In genomic region chr1:76254165-76255043, GRCh38 we compare ENCODE assay signal across 13 cellular contexts.
A peak's percentile ranks its signal among the peaks of the same experiment; 100 is the strongest.
DNase-seq lines count a peak whose midpoint lies in the region; ATAC-seq lines count a peak whose summit lies in the region.
"Had no signal": no experiment of that assay in that cellular context is flagged by ENCODE, and none has a peak within 500 bp of the region (broad histone marks: within the 10 kb centered on the region; RNA-seq: fewer than 3 reads in every experiment).

No MANE protein-coding gene starts in this region.

- no peaks in the 10 kb centered on the region for H3K9me3 ChIP-seq in mesodermal cell (ENCODE audit: control insufficient read depth, low read length)
- H3K9me3 ChIP-seq: thyroid gland had no signal

- peak overlapping the region; percentile 95 for H3K27ac ChIP-seq in mesodermal cell (ENCODE audit: low read depth, low read length, severe bottlenecking)
- H3K27ac ChIP-seq: C4-2B had no signal

- no peaks in the 10 kb centered on the region for H3K9me3 Mint-ChIP-seq in activated T-cell treated with anti-CD3 and anti-CD28 coated beads, Interleukin-2, amount 50 U/mL, for 4 hours

- H3K4me3 ChIP-seq in mesodermal cell (ENCODE audit: extremely low read depth, insufficient read depth, low read length, poor library complexity, severe bottlenecking) = no peak overlapping the region
- H3K4me3 ChIP-seq: thyroid gland had no signal

- H3K27me3 Mint-ChIP-seq in activated T-cell treated with anti-CD3 and anti-CD28 coated beads, Interleukin-2, amount 50 U/mL, for 4 hours (ENCODE audit: low read depth) = no peaks in the 10 kb centered on the region

- H3K4me1 Mint-ChIP-seq in activated T-cell treated with anti-CD3 and anti-CD28 coated beads, Interleukin-2, amount 50 U/mL, for 4 hours (ENCODE audit: low read depth) = peaks cover 46% of the 10 kb centered on the region

- 78% methylated on average over 7 of the region's 9 CpGs; no CpG with 5 or more reads in 1 of the 2 experiments for WGBS in mesodermal cell (ENCODE audit: insufficient coverage in 2 of 2), 2 experiments

- H3K4me3 Mint-ChIP-seq in activated T-cell treated with anti-CD3 and anti-CD28 coated beads, Interleukin-2, amount 50 U/mL, for 4 hours = no peak overlapping the region

- ATAC-seq in activated T-cell treated with anti-CD3 and anti-CD28 coated beads, Interleukin-2, amount 50 U/mL, for 4 hours = peak; percentile 28 to 39
- ATAC-seq: Panc1 had no signal

- no peaks in the 10 kb centered on the region for H3K36me3 ChIP-seq in mesodermal cell (ENCODE audit: control insufficient read depth, insufficient read depth, low read length)
- H3K36me3 ChIP-seq: thyroid gland had no signal

- peak; percentile 15 for DNase-seq in activated T-cell treated with anti-CD3 and anti-CD28 coated beads, Interleukin-2, amount 50 U/mL, for 4 hours
- DNase-seq in activated T-cell treated with anti-CD3 and anti-CD28 coated beads, Interleukin-2, amount 50 U/mL, for 1 hour = no peak
- DNase-seq in NCI-H2081 treated with DMSO at 0.1 percent for 48 hours (lab: John Stamatoyannopoulos, UW) (peak; percentile 22), astrocyte of the hippocampus (ENCODE audit: low read depth, low spot score) (peak; percentile 76), HuH-7.5 (ENCODE audit: low spot score) (no peak), ecto neural progenitor cell (ENCODE audit: low spot score) (no peak)
- DNase-seq in activated effector memory CD4-positive, alpha-beta T cell treated with Interleukin-2 at 50 U/mL for 16 hours = no peak
- DNase-seq: activated CD4-positive, alpha-beta T cell treated with anti-CD3 and anti-CD28 coated beads for 1 hour; aorta; thyroid gland had no signal

- peaks cover 28% of the 10 kb centered on the region for H3K4me1 ChIP-seq in mesodermal cell (ENCODE audit: control insufficient read depth, insufficient read depth, low read length, poor library complexity, severe bottlenecking)

- H3K36me3 Mint-ChIP-seq in activated T-cell treated with anti-CD3 and anti-CD28 coated beads, Interleukin-2, amount 50 U/mL, for 4 hours (ENCODE audit: insufficient read depth) = peaks cover 1% of the 10 kb centered on the region

Comparison
In these comparisons a context has a peak if more than half of its experiments do, and no peak if none do; other contexts are left out.
1. DNase-seq: peak in activated T-cell treated with anti-CD3 and anti-CD28 coated beads, Interleukin-2, amount 50 U/mL, for 4 hours (single experiment), NCI-H2081 treated with DMSO at 0.1 percent for 48 hours (single experiment) and astrocyte of the hippocampus (single experiment); none in activated T-cell treated with anti-CD3 and anti-CD28 coated beads, Interleukin-2, amount 50 U/mL, for 1 hour (single experiment), HuH-7.5 (single experiment), ecto neural progenitor cell (single experiment) and activated effector memory CD4-positive, alpha-beta T cell treated with Interleukin-2 at 50 U/mL for 16 hours (single experiment).